21 cellular contexts compared by ENCODE assay signal in genomic region chr4:122705035-122705434, GRCh38. TPM values are rescaled to one million over a fixed set of nuclear protein-coding genes. Genes with fewer than 3 reads are reported as not detected.
DNase-seq lines count a peak whose midpoint lies in the region; ATAC-seq and TF ChIP-seq lines count a peak whose summit lies in the region.
"Had no signal": no experiment of that assay in that cellular context is flagged by ENCODE, and none has a peak within 500 bp of the region (broad histone marks: within the 10 kb centered on the region; RNA-seq: fewer than 3 reads in every experiment).

No MANE protein-coding gene starts in this region.

- CTCF ChIA-PET in activated CD4-positive, alpha-beta memory T cell treated with anti-CD3 and anti-CD28 coated beads, Interleukin-2, amount 10 ng/mL, durations not matched to agents 7 days and 5 days (lab: Charles Lee): interaction anchor here (1.8 to 2.8 kb wide), 2 partner anchors 13 to 27 kb away, joined by 5 to 8 read pairs; partner anchors contain the start of gene BBS12

- TF ChIP-seq CTCF in C4-2B (conservative IDR thresholded peaks at IDR 0.05): no peak
- TF ChIP-seq CTCF in mesothelial cell of epicardium (IDR thresholded peaks at IDR 0.05; ENCODE audit: unreplicated experiment): no peak

- POLR2A ChIA-PET in activated CD4-positive, alpha-beta memory T cell treated with anti-CD3 and anti-CD28 coated beads, Interleukin-2, amount 10 ng/mL, durations not matched to agents 7 days and 5 days (lab: Charles Lee): interaction anchor here (0.7 kb wide), 1 partner anchor 47 kb away, joined by 3 read pairs; no protein-coding TSS in a partner anchor

- H3K9me3 Mint-ChIP-seq in activated T-cell treated with anti-CD3 and anti-CD28 coated beads, Interleukin-2, amount 50 U/mL, for 4 hours: no peaks in the 10 kb centered on the region
- no peaks in the 10 kb centered on the region for H3K9me3 Mint-ChIP-seq in activated CD4-positive, alpha-beta memory T cell treated with anti-CD3 and anti-CD28 coated beads, Interleukin-2, amount 10 ng/mL, durations not matched to agents 7 days and 5 days
- no peaks in the 10 kb centered on the region for H3K9me3 Mint-ChIP-seq in mesothelial cell of epicardium
- H3K9me3 Mint-ChIP-seq: CD4-positive, alpha-beta memory T cell had no signal

- no peaks in the 10 kb centered on the region for H3K36me3 Mint-ChIP-seq in activated T-cell treated with anti-CD3 and anti-CD28 coated beads, Interleukin-2, amount 50 U/mL, for 4 hours (ENCODE audit: insufficient read depth)
- H3K36me3 Mint-ChIP-seq in activated CD4-positive, alpha-beta memory T cell treated with anti-CD3 and anti-CD28 coated beads, Interleukin-2, amount 10 ng/mL, durations not matched to agents 7 days and 5 days (ENCODE audit: low read depth): peaks cover 7% of the 10 kb centered on the region
- no peaks in the 10 kb centered on the region for H3K36me3 Mint-ChIP-seq in mesothelial cell of epicardium
- H3K36me3 Mint-ChIP-seq: CD4-positive, alpha-beta memory T cell had no signal

- H3K27ac Mint-ChIP-seq in activated CD4-positive, alpha-beta memory T cell treated with anti-CD3 and anti-CD28 coated beads, Interleukin-2, amount 10 ng/mL, durations not matched to agents 7 days and 5 days: peak overlapping the region; percentile 41
- no peak overlapping the region for H3K27ac Mint-ChIP-seq in mesothelial cell of epicardium
- H3K27ac Mint-ChIP-seq: CD4-positive, alpha-beta memory T cell had no signal

- peak overlapping the region; percentile 12; the same call in 1 of the 2 replicates for H3K27ac ChIP-seq in C4-2B
- H3K27ac ChIP-seq: cardiac muscle cell, gastroesophageal sphincter, ovary, thoracic aorta had no signal

- H3K27me3 Mint-ChIP-seq in activated T-cell treated with anti-CD3 and anti-CD28 coated beads, Interleukin-2, amount 50 U/mL, for 4 hours (ENCODE audit: low read depth): peaks cover 3% of the 10 kb centered on the region
- peaks cover 4% of the 10 kb centered on the region for H3K27me3 Mint-ChIP-seq in activated CD4-positive, alpha-beta memory T cell treated with anti-CD3 and anti-CD28 coated beads, Interleukin-2, amount 10 ng/mL, durations not matched to agents 7 days and 5 days
- no peaks in the 10 kb centered on the region for H3K27me3 Mint-ChIP-seq in mesothelial cell of epicardium (ENCODE audit: low read depth)

- H3K4me3 Mint-ChIP-seq in activated T-cell treated with anti-CD3 and anti-CD28 coated beads, Interleukin-2, amount 50 U/mL, for 4 hours: no peak overlapping the region
- H3K4me3 Mint-ChIP-seq in activated CD4-positive, alpha-beta memory T cell treated with anti-CD3 and anti-CD28 coated beads, Interleukin-2, amount 10 ng/mL, durations not matched to agents 7 days and 5 days: no peak overlapping the region
- no peak overlapping the region for H3K4me3 Mint-ChIP-seq in mesothelial cell of epicardium
- H3K4me3 Mint-ChIP-seq: activated naive CD8-positive, alpha-beta T cell treated with anti-CD3 and anti-CD28 coated beads, Interleukin-2, amount 50 U/mL, for 24 hours; CD4-positive, alpha-beta memory T cell had no signal

- peaks cover 42% of the 10 kb centered on the region for H3K4me1 Mint-ChIP-seq in activated T-cell treated with anti-CD3 and anti-CD28 coated beads, Interleukin-2, amount 50 U/mL, for 4 hours (ENCODE audit: low read depth)
- H3K4me1 Mint-ChIP-seq in activated CD4-positive, alpha-beta memory T cell treated with anti-CD3 and anti-CD28 coated beads, Interleukin-2, amount 10 ng/mL, durations not matched to agents 7 days and 5 days: peaks cover 57% of the 10 kb centered on the region
- peaks cover 6% of the 10 kb centered on the region for H3K4me1 Mint-ChIP-seq in mesothelial cell of epicardium

- DNase-seq in activated T-cell treated with anti-CD3 and anti-CD28 coated beads, Interleukin-2, amount 50 U/mL, for 4 hours: no peak
- DNase-seq in activated T-cell treated with anti-CD3 and anti-CD28 coated beads, Interleukin-2, amount 50 U/mL, for 48 hours: no peak
- DNase-seq in activated CD4-positive, alpha-beta memory T cell treated with anti-CD3 and anti-CD28 coated beads, Interleukin-2, amount 10 ng/mL, durations not matched to agents 7 days and 5 days: no peak
- DNase-seq in COLO668 (lab: John Stamatoyannopoulos, UW; ENCODE audit: unreplicated experiment) (no peak), mesothelial cell of epicardium (ENCODE audit: low spot score in 2 of 2, unreplicated experiment in 2 of 2) (no peak)
- DNase-seq: activated naive CD8-positive, alpha-beta T cell treated with anti-CD3 and anti-CD28 coated beads, Interleukin-2, amount 50 U/mL, for 24 hours; CD4-positive, alpha-beta memory T cell; effector CD4-positive, alpha-beta T cell; H7; NCI-H1417; NCI-H2029; NCI-H524 treated with DMSO at 0.1 percent for 48 hours; ovary; SK-N-SH; stimulated activated naive CD4-positive, alpha-beta T cell treated with Interleukin-2 at 50 U/mL for 16 hours had no signal

- ATAC-seq in activated T-cell treated with anti-CD3 and anti-CD28 coated beads, Interleukin-2, amount 50 U/mL, for 4 hours: peak; percentile 29 to 46
- ATAC-seq in GM21360 (IDR thresholded peaks at IDR 0.05; ENCODE audit: unreplicated experiment): peak; percentile 44
- ATAC-seq: gastroesophageal sphincter, Right ventricle myocardium inferior had no signal

RNA-seq across cellular contexts. Expression of gene BBS12, which starts 27.5 kb away (rescaled TPM):
- 1 to 10 TPM; 1.2 to 1.3 (median 1.2) TPM for total RNA-seq in activated T-cell treated with anti-CD3 and anti-CD28 coated beads, Interleukin-2, amount 50 U/mL, for 4 hours
- total RNA-seq in activated CD4-positive, alpha-beta memory T cell treated with anti-CD3 and anti-CD28 coated beads, Interleukin-2, amount 10 ng/mL, durations not matched to agents 7 days and 5 days: 1 to 10 TPM; 3.7 to 5.0 TPM
- total RNA-seq in mesothelial cell of epicardium: 2.3 to 3.2 TPM (median 2.9 TPM) in 3 replicates
